In the genomic region with DNA sequence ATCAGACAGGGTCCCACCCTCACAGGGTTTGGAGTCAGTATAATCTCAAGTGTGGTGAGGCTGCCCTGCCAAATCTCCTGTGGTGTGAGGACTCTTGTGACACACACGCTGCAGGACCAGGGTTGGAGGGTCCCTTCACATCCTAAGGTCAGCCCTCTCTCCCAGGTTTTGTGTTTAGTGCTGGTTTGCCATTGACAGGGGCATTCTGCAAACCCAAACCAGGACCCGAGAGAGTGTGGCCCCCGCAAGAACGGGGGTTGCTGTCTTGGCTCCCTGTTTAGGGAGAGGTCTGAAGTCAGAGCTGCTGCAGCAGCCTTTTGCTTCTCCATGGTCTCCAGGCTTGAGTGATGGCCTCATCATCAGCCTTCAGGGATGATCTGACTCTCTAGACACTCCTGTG, we compare ENCODE assay signal across 1 cellular context.
TF ChIP-seq lines count a peak whose summit lies in the region.

No MANE protein-coding gene starts in this region.

TF ChIP-seq in H1, 55 proteins besides CTCF, POLR2A, EP300 and RAD21:
- no peak for TF ChIP-seq PHF8 (conservative IDR thresholded peaks at IDR 0.05; ENCODE audit: low read depth, low read length)
- no peak for TF ChIP-seq POLR2AphosphoS5 (IDR thresholded peaks at IDR 0.05; ENCODE audit: low read depth, low read length)
- TF ChIP-seq RXRA (IDR thresholded peaks at IDR 0.05; ENCODE audit: insufficient read depth, low read depth, low read length), result no peak
- TF ChIP-seq, protein P1, sequence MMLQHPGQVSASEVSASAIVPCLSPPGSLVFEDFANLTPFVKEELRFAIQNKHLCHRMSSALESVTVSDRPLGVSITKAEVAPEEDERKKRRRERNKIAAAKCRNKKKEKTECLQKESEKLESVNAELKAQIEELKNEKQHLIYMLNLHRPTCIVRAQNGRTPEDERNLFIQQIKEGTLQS (IDR thresholded peaks at IDR 0.05; ENCODE audit: insufficient read depth, low read depth, low read length), result no peak
- TF ChIP-seq KDM1A (IDR thresholded peaks at IDR 0.05; ENCODE audit: borderline replicate concordance, low read length), result no peak
- no peak for TF ChIP-seq HDAC6 (IDR thresholded peaks at IDR 0.05; ENCODE audit: low read depth, low read length)
- no peak for TF ChIP-seq KDM4A (IDR thresholded peaks at IDR 0.05; ENCODE audit: low read depth, low read length, severe bottlenecking)
- TF ChIP-seq TBP (IDR thresholded peaks at IDR 0.05; ENCODE audit: low read depth, low read length), result no peak
- TF ChIP-seq FOSL1 (IDR thresholded peaks at IDR 0.05; ENCODE audit: insufficient read depth, low read depth, low read length), result no peak
- no peak for TF ChIP-seq GTF2F1 (IDR thresholded peaks at IDR 0.05; ENCODE audit: borderline replicate concordance, low read depth, low read length)
- TF ChIP-seq SAP30 (IDR thresholded peaks at IDR 0.05; ENCODE audit: insufficient read depth, insufficient replicate concordance, low read length), result no peak
